Comparison of ENCODE assay signal across 1 cellular context in the genomic region with DNA sequence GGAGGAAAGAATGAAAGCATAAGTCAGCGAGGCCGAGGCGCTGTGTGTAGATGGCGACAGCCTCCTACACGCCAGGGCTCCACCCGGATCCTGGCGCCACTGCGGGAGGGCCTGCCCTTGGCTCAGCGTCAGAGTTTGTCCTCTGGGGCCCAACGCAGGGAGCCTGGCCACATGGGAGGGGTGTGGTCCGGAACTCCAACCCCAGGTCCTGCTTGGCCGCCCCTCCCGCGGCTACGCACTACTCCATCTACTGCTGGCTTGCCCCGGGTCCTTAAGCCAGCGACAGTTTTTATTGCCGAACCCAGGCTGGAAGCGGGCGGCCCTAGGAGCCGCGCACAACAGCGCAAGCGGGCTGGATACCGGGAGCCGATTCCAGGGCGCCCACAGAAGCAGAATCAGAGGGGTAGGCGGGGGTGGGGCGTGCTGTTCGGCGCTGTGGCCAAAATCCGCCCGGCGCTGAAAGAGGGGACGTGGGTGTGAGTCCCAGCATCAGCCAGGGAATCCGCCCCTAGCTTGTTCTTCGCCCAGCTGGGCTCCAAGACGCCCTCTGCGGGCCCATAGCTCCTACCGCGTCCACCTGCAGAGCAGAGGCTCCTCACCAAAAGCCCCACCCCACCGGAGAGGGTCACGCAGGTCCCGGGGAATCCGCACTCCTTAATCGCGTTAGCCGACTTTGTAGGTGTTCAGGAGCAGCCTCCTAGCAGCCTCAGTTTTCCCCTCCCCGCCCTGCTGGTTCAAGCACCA.
TF ChIP-seq lines count a peak whose summit lies in the region.

No MANE protein-coding gene starts in this region.

TF ChIP-seq in HepG2, 621 proteins besides CTCF, POLR2A, EP300 and RAD21 (continued from another document and continues in another):
- TF ChIP-seq, protein P1, sequence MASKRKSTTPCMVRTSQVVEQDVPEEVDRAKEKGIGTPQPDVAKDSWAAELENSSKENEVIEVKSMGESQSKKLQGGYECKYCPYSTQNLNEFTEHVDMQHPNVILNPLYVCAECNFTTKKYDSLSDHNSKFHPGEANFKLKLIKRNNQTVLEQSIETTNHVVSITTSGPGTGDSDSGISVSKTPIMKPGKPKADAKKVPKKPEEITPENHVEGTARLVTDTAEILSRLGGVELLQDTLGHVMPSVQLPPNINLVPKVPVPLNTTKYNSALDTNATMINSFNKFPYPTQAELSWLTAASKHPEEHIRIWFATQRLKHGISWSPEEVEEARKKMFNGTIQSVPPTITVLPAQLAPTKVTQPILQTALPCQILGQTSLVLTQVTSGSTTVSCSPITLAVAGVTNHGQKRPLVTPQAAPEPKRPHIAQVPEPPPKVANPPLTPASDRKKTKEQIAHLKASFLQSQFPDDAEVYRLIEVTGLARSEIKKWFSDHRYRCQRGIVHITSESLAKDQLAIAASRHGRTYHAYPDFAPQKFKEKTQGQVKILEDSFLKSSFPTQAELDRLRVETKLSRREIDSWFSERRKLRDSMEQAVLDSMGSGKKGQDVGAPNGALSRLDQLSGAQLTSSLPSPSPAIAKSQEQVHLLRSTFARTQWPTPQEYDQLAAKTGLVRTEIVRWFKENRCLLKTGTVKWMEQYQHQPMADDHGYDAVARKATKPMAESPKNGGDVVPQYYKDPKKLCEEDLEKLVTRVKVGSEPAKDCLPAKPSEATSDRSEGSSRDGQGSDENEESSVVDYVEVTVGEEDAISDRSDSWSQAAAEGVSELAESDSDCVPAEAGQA (IDR thresholded peaks at IDR 0.05; ENCODE audit: low read depth), result peak; percentile 26; the same call in 1 of the 2 replicates
- TF ChIP-seq, protein P1 (CRISPR knock-in tag; IDR thresholded peaks at IDR 0.05; ENCODE audit: borderline replicate concordance), result no peak
- TF ChIP-seq, protein P2, sequence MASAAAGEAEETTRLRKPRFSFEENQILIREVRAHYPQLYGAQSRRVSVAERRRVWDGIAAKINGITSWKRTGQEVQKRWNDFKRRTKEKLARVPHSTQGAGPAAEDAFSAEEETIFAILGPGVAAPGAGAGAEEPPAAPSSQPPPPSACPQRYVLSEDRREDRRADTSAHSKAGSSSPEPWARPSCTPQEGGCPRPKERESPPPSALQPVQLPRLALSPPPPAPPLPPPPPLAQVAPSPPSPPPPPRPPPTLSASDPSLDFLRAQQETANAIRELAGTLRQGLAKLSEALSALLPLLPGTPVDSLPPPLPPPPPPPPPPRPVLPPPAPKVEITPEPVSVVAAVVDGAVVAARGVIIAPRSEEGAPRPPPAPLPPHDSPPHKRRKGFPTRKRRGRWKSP (CRISPR knock-in tag; IDR thresholded peaks at IDR 0.05), result peak; percentile 80; the same call in 1 of the 2 replicates
- TF ChIP-seq ZNF124 (CRISPR knock-in tag; IDR thresholded peaks at IDR 0.05) (peak; percentile 20; the same call in 1 of the 2 replicates), ZFX (CRISPR knock-in tag; IDR thresholded peaks at IDR 0.05; ENCODE audit: low read depth) (peak; percentile 92), TBX2 (CRISPR knock-in tag; IDR thresholded peaks at IDR 0.05; ENCODE audit: borderline replicate concordance) (peak; percentile 51), JUN (CRISPR knock-in tag; IDR thresholded peaks at IDR 0.05) (peak; percentile 55; the same call in 1 of the 2 replicates), POLR2G (IDR thresholded peaks at IDR 0.05; ENCODE audit: low read depth, low read length) (peak; percentile 85), BRCA1 (CRISPR knock-in tag; IDR thresholded peaks at IDR 0.05) (0 out of 2 replicates have a peak, but pooled peaks have one; percentile 82), KLF12 (CRISPR knock-in tag; IDR thresholded peaks at IDR 0.05; ENCODE audit: borderline replicate concordance) (peak; percentile 96), ZNF317 (CRISPR knock-in tag; IDR thresholded peaks at IDR 0.05) (0 out of 2 replicates have a peak, but pooled peaks have one; percentile 21), RFXANK (CRISPR knock-in tag; IDR thresholded peaks at IDR 0.05) (no peak), IKZF4 (CRISPR knock-in tag; IDR thresholded peaks at IDR 0.05; ENCODE audit: borderline replicate concordance, low read depth, not compliant biosample characterization) (no peak), ZNF841 (CRISPR knock-in tag; IDR thresholded peaks at IDR 0.05; ENCODE audit: borderline replicate concordance) (no peak), HCFC1 (IDR thresholded peaks at IDR 0.05; ENCODE audit: low read depth, low read length) (no peak), HOXA9 (CRISPR knock-in tag; IDR thresholded peaks at IDR 0.05; ENCODE audit: borderline replicate concordance) (no peak), MAFK (conservative IDR thresholded peaks at IDR 0.05 in 1 of 2, IDR thresholded peaks at IDR 0.05 in 1 of 2; ENCODE audit: low read length in 2 of 2) (no peak), ZNF674 (CRISPR knock-in tag; IDR thresholded peaks at IDR 0.05; ENCODE audit: low read depth) (no peak), SP5 (CRISPR knock-in tag; IDR thresholded peaks at IDR 0.05; ENCODE audit: borderline replicate concordance, low read depth) (peak; percentile 66; the same call in 1 of the 2 replicates), ZNF296 (CRISPR knock-in tag; conservative IDR thresholded peaks at IDR 0.05) (no peak), KAT8 (CRISPR knock-in tag; IDR thresholded peaks at IDR 0.05) (peak; percentile 79), NFIB (CRISPR knock-in tag; IDR thresholded peaks at IDR 0.05; ENCODE audit: borderline replicate concordance) (no peak), TBL1XR1 (IDR thresholded peaks at IDR 0.05; ENCODE audit: borderline replicate concordance, low read length, partially characterized antibody) (no peak), SOX13 (IDR thresholded peaks at IDR 0.05) (peak; percentile 20; the same call in 1 of the 2 replicates), SOX13 (CRISPR knock-in tag; conservative IDR thresholded peaks at IDR 0.05 in 1 of 2, IDR thresholded peaks at IDR 0.05 in 1 of 2) (peak in 1 of 2 experiments; percentile 67; a peak in 2 of 4 replicates), KLF16 (CRISPR knock-in tag; IDR thresholded peaks at IDR 0.05) (peak in 1 of 2 experiments; percentile 84; a peak in 2 of 4 replicates), GATAD1 (CRISPR knock-in tag; IDR thresholded peaks at IDR 0.05) (peak; percentile 71), AGO2 (optimal IDR thresholded peaks at IDR 0.05; ENCODE audit: low read depth, low read length) (peak; percentile 99), JDP2 (CRISPR knock-in tag; IDR thresholded peaks at IDR 0.05; ENCODE audit: borderline replicate concordance) (no peak), CBFB (CRISPR knock-in tag; IDR thresholded peaks at IDR 0.05) (peak; percentile 36; the same call in 1 of the 2 replicates), ZNF567 (CRISPR knock-in tag; IDR thresholded peaks at IDR 0.05; ENCODE audit: borderline replicate concordance) (peak; percentile 72; the same call in 1 of the 2 replicates), ZNF816 (CRISPR knock-in tag; IDR thresholded peaks at IDR 0.05; ENCODE audit: borderline replicate concordance) (peak; percentile 30; the same call in 1 of the 2 replicates), ZNF143 (CRISPR knock-in tag; IDR thresholded peaks at IDR 0.05) (0 out of 2 replicates have a peak, but pooled peaks have one; percentile 25), ZNF792 (CRISPR knock-in tag; IDR thresholded peaks at IDR 0.05) (peak; percentile 92; the same call in 1 of the 2 replicates), ZNF207 (IDR thresholded peaks at IDR 0.05; ENCODE audit: borderline replicate concordance) (no peak), ZNF607 (CRISPR knock-in tag; IDR thresholded peaks at IDR 0.05; ENCODE audit: borderline replicate concordance) (0 out of 2 replicates have a peak, but pooled peaks have one; percentile 44), ZNF773 (CRISPR knock-in tag; IDR thresholded peaks at IDR 0.05; ENCODE audit: borderline replicate concordance) (no peak)
- TF ChIP-seq, protein P3, sequence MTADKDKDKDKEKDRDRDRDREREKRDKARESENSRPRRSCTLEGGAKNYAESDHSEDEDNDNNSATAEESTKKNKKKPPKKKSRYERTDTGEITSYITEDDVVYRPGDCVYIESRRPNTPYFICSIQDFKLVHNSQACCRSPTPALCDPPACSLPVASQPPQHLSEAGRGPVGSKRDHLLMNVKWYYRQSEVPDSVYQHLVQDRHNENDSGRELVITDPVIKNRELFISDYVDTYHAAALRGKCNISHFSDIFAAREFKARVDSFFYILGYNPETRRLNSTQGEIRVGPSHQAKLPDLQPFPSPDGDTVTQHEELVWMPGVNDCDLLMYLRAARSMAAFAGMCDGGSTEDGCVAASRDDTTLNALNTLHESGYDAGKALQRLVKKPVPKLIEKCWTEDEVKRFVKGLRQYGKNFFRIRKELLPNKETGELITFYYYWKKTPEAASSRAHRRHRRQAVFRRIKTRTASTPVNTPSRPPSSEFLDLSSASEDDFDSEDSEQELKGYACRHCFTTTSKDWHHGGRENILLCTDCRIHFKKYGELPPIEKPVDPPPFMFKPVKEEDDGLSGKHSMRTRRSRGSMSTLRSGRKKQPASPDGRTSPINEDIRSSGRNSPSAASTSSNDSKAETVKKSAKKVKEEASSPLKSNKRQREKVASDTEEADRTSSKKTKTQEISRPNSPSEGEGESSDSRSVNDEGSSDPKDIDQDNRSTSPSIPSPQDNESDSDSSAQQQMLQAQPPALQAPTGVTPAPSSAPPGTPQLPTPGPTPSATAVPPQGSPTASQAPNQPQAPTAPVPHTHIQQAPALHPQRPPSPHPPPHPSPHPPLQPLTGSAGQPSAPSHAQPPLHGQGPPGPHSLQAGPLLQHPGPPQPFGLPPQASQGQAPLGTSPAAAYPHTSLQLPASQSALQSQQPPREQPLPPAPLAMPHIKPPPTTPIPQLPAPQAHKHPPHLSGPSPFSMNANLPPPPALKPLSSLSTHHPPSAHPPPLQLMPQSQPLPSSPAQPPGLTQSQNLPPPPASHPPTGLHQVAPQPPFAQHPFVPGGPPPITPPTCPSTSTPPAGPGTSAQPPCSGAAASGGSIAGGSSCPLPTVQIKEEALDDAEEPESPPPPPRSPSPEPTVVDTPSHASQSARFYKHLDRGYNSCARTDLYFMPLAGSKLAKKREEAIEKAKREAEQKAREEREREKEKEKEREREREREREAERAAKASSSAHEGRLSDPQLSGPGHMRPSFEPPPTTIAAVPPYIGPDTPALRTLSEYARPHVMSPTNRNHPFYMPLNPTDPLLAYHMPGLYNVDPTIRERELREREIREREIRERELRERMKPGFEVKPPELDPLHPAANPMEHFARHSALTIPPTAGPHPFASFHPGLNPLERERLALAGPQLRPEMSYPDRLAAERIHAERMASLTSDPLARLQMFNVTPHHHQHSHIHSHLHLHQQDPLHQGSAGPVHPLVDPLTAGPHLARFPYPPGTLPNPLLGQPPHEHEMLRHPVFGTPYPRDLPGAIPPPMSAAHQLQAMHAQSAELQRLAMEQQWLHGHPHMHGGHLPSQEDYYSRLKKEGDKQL (CRISPR knock-in tag; IDR thresholded peaks at IDR 0.05; ENCODE audit: low read depth), result peak; percentile 62; the same call in 1 of the 2 replicates
- TF ChIP-seq, protein P4, sequence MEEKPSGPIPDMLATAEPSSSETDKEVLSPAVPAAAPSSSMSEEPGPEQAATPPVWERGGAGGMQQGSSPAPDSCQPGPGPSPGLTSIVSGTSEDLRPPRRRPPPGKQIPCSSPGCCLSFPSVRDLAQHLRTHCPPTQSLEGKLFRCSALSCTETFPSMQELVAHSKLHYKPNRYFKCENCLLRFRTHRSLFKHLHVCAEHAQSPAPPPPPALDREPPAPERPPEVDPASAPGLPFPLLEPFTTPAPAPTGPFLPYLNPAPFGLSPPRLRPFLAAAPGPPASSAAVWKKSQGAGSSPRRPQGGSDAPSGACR (CRISPR knock-in tag; IDR thresholded peaks at IDR 0.05), result peak; percentile 81
- TF ChIP-seq, protein P5, sequence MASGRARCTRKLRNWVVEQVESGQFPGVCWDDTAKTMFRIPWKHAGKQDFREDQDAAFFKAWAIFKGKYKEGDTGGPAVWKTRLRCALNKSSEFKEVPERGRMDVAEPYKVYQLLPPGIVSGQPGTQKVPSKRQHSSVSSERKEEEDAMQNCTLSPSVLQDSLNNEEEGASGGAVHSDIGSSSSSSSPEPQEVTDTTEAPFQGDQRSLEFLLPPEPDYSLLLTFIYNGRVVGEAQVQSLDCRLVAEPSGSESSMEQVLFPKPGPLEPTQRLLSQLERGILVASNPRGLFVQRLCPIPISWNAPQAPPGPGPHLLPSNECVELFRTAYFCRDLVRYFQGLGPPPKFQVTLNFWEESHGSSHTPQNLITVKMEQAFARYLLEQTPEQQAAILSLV (CRISPR knock-in tag; IDR thresholded peaks at IDR 0.05; ENCODE audit: borderline replicate concordance), result peak; percentile 71; the same call in 1 of the 2 replicates
- TF ChIP-seq, protein P6, sequence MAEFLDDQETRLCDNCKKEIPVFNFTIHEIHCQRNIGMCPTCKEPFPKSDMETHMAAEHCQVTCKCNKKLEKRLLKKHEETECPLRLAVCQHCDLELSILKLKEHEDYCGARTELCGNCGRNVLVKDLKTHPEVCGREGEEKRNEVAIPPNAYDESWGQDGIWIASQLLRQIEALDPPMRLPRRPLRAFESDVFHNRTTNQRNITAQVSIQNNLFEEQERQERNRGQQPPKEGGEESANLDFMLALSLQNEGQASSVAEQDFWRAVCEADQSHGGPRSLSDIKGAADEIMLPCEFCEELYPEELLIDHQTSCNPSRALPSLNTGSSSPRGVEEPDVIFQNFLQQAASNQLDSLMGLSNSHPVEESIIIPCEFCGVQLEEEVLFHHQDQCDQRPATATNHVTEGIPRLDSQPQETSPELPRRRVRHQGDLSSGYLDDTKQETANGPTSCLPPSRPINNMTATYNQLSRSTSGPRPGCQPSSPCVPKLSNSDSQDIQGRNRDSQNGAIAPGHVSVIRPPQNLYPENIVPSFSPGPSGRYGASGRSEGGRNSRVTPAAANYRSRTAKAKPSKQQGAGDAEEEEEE (CRISPR knock-in tag; IDR thresholded peaks at IDR 0.05; ENCODE audit: borderline replicate concordance), result no peak
